2 cellular contexts compared by ENCODE assay signal in the genomic region with DNA sequence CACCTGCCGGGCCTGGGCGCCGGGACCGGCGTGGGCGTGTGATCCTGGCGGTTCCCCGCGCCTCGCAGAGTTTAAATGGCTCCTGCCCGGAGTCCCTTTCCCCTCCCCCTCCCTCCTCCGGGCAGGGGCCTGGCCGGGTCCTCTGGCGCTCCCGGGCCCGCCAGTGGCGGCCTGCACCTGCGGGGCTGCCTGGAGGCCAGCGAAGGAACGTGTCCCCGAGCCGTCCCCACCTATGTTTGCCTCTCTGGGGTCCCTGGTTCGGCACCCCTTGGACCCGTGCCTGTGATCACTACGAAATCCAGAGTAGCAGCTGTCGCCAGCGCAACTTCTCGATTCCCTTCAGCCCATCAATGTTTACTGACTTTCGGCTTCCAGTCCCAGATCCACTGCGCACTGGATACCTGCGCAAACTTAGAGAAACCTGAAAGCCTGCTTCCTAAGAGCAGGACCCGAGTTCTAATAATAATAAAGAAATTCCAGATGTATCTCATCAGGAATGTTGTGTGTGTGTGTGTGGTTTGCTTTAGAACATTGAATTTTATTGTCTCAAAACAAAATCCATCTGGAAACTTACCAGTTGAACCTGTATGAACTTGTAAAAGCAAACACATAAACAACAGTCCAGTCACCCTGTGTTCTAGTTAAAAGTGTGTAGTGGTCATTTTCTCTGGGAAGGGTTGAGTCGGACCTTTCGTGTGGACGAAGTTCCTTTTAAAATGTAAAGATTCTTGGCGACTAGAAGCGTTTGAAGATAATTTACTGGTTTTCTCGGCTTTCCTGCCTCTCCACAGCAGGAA.
A peak's percentile ranks its signal among the peaks of the same experiment; 100 is the strongest.
TF ChIP-seq lines count a peak whose summit lies in the region.

No MANE protein-coding gene starts in this region.

TF ChIP-seq in A549, 52 proteins besides CTCF, POLR2A, EP300 and RAD21:
- no peak for TF ChIP-seq CBX8 (IDR thresholded peaks at IDR 0.05)
- TF ChIP-seq RARB (CRISPR knock-in tag; IDR thresholded peaks at IDR 0.05), result no peak
- TF ChIP-seq NPAS2 (CRISPR knock-in tag; IDR thresholded peaks at IDR 0.05; ENCODE audit: borderline replicate concordance), result no peak
- TF ChIP-seq, protein P1, sequence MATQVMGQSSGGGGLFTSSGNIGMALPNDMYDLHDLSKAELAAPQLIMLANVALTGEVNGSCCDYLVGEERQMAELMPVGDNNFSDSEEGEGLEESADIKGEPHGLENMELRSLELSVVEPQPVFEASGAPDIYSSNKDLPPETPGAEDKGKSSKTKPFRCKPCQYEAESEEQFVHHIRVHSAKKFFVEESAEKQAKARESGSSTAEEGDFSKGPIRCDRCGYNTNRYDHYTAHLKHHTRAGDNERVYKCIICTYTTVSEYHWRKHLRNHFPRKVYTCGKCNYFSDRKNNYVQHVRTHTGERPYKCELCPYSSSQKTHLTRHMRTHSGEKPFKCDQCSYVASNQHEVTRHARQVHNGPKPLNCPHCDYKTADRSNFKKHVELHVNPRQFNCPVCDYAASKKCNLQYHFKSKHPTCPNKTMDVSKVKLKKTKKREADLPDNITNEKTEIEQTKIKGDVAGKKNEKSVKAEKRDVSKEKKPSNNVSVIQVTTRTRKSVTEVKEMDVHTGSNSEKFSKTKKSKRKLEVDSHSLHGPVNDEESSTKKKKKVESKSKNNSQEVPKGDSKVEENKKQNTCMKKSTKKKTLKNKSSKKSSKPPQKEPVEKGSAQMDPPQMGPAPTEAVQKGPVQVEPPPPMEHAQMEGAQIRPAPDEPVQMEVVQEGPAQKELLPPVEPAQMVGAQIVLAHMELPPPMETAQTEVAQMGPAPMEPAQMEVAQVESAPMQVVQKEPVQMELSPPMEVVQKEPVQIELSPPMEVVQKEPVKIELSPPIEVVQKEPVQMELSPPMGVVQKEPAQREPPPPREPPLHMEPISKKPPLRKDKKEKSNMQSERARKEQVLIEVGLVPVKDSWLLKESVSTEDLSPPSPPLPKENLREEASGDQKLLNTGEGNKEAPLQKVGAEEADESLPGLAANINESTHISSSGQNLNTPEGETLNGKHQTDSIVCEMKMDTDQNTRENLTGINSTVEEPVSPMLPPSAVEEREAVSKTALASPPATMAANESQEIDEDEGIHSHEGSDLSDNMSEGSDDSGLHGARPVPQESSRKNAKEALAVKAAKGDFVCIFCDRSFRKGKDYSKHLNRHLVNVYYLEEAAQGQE (IDR thresholded peaks at IDR 0.05), result no peak
- TF ChIP-seq, protein P2, sequence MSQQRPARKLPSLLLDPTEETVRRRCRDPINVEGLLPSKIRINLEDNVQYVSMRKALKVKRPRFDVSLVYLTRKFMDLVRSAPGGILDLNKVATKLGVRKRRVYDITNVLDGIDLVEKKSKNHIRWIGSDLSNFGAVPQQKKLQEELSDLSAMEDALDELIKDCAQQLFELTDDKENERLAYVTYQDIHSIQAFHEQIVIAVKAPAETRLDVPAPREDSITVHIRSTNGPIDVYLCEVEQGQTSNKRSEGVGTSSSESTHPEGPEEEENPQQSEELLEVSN (IDR thresholded peaks at IDR 0.05; ENCODE audit: borderline replicate concordance, low read depth), result no peak
- TF ChIP-seq, protein P3, sequence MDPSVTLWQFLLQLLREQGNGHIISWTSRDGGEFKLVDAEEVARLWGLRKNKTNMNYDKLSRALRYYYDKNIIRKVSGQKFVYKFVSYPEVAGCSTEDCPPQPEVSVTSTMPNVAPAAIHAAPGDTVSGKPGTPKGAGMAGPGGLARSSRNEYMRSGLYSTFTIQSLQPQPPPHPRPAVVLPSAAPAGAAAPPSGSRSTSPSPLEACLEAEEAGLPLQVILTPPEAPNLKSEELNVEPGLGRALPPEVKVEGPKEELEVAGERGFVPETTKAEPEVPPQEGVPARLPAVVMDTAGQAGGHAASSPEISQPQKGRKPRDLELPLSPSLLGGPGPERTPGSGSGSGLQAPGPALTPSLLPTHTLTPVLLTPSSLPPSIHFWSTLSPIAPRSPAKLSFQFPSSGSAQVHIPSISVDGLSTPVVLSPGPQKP (IDR thresholded peaks at IDR 0.05; ENCODE audit: low read depth, low read length), result no peak
- no peak for TF ChIP-seq MYC (IDR thresholded peaks at IDR 0.05; ENCODE audit: borderline replicate concordance, low read length)

TF ChIP-seq in H1, 55 proteins besides CTCF, POLR2A, EP300 and RAD21:
- TF ChIP-seq KDM4A (IDR thresholded peaks at IDR 0.05; ENCODE audit: low read depth, low read length, severe bottlenecking) (peak; percentile 27), CBX8 (IDR thresholded peaks at IDR 0.05; ENCODE audit: borderline replicate concordance, low read depth, low read length) (no peak), EZH2 (IDR thresholded peaks at IDR 0.05; ENCODE audit: low read depth, low read length, severe bottlenecking) (no peak)
